In the genomic region with DNA sequence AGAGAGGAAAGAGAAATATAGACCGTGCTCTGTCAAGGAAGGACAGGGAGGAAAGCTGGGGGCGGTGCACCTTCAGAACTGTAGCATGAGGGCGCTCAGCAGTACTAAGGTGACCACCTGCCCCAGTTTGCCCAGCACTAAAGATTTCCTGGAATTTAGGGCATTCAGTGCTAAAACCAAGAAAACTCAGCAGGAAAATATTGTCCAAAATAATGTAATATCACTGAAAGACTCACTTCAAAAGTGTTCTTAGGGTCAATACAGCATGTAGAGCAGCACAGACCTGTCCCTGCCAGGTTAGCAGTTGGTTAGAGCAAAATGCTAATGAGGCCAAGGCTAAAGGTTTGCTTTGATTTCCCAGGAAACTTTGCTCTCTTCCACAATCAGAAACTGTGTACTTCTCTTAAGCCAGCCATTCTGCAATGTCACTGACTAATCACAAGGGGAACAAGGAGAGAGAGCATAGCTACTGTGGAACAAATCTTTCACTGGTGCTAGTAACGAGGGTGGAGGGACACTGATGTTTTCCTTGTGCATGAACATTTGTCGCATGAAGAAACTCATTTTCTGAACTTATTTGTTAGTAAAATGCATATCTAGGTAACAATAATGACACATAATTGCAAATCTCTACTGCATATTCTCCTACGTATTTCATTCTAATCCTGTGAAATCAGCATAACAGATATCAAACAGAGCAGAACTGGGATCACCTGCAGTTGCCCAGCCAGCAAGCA, we compare ENCODE assay signal across 10 cellular contexts. TPM values are rescaled to one million over a fixed set of nuclear protein-coding genes. Genes with fewer than 3 reads are reported as not detected.
A peak's percentile ranks its signal among the peaks of the same experiment; 100 is the strongest.
DNase-seq lines count a peak whose midpoint lies in the region; ATAC-seq, FAIRE-seq and TF ChIP-seq lines count a peak whose summit lies in the region.
"Had no signal": no experiment of that assay in that cellular context is flagged by ENCODE, and none has a peak within 500 bp of the region (broad histone marks: within the 10 kb centered on the region; RNA-seq: fewer than 3 reads in every experiment).

No MANE protein-coding gene starts in this region.

- FAIRE-seq in HTR-8/SVneo (lab: Jason Lieb, UNC) = peak; percentile 46
- FAIRE-seq: TTC549 had no signal

- ATAC-seq in thoracic aorta (ENCODE audit: insufficient number of reproducible peaks, low FRiP score, low read depth) (no peak), HG03442 (IDR thresholded peaks at IDR 0.05; ENCODE audit: unreplicated experiment) (no peak)

- peaks cover 0 to 22% of the 10 kb centered on the region in 2 donors for H3K4me1 ChIP-seq in thoracic aorta (ENCODE audit: control insufficient read depth in 1 of 2, low read depth in 2 of 2)

- in situ Hi-C loops in astrocyte of the spinal cord (cut with HindIII; ENCODE audit: low sequenced_read_pairs) = no loop called here

- no peak for DNase-seq in HTR-8/SVneo (ENCODE audit: insufficient read length, low spot score)
- peak; percentile 37 for DNase-seq in astrocyte of the spinal cord (ENCODE audit: low read depth, low spot score)
- DNase-seq in kidney tubule cell (ENCODE audit: low spot score) = peak; percentile 77
- no peak for DNase-seq in thoracic aorta (ENCODE audit: low spot score)
- no peak for DNase-seq in NCI-H2171 treated with DMSO at 0.1 percent for 48 hours (lab: John Stamatoyannopoulos, UW)
- DNase-seq in occipital lobe (lab: John Stamatoyannopoulos, UW) = no peak
- DNase-seq: NCI-H446, posterior cingulate gyrus had no signal

- H3K36me3 ChIP-seq in thoracic aorta = no peaks in the 10 kb centered on the region

- H3K27me3 ChIP-seq in thoracic aorta (replicated peaks; ENCODE audit: insufficient read depth) = no peaks in the 10 kb centered on the region

- H3K9me3 ChIP-seq in thoracic aorta = no peaks in the 10 kb centered on the region

- H3K27ac ChIP-seq in thoracic aorta = peak overlapping the region in 1 of 2 donors; percentile 33

- H3K4me3 ChIP-seq in astrocyte of the spinal cord (ENCODE audit: low read depth, low read length) (no peak overlapping the region), thoracic aorta (no peak overlapping the region)

- peak; percentile 26 for TF ChIP-seq CTCF in astrocyte of the spinal cord (IDR thresholded peaks at IDR 0.05; ENCODE audit: low read depth, low read length)
- TF ChIP-seq CTCF in thoracic aorta (IDR thresholded peaks at IDR 0.05) = peak; percentile 46

RNA-seq across cellular contexts. Expression of gene GRAMD2B, which starts 53.0 kb away (rescaled TPM):
- total RNA-seq in thoracic aorta (10 to 100 TPM; 59.3 to 79.5 TPM), occipital lobe (11.2 TPM)

Comparison
In these comparisons a context has a peak if more than half of its experiments do, and no peak if none do; other contexts are left out.
1. DNase-seq: peak in astrocyte of the spinal cord (single experiment) and kidney tubule cell (single experiment); none in HTR-8/SVneo (single experiment), thoracic aorta (single experiment), NCI-H2171 treated with DMSO at 0.1 percent for 48 hours (single experiment) and occipital lobe (single experiment).